ENCODE assay signal across 9 cellular contexts in the genomic region with DNA sequence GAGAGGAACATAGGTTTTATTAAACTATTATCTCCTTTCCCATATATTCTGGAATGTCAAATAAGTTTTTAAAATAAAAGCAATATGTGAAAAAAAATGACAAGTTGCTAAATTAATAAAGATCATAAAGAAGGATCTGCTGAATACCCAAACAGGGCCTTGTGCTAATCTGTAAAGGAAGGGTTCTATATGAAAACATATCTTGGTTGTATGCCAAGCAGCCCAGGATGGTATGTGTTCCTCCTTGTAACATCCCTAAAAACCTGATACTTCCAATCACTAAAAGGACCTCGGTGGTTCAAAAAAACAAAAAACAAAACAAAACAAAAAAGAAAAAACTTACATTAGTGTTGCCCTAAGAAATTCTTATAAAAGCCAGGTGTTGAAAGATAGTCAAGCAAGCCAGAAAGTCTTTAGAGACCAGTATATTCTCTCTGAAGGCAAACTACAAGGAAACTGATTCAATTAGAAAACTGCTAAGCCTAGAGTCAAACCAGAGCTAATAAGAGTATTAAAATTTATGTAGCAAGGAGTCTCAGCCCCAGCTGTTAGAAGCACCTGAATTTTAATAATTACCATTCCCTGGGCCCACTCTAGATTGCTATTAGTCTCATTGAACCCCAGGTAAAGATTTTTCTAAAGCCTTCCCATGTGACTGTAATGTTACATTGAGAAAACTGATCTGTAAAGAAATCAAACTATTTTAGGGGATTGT.
A peak's percentile ranks its signal among the peaks of the same experiment; 100 is the strongest.
DNase-seq lines count a peak whose midpoint lies in the region; ATAC-seq and TF ChIP-seq lines count a peak whose summit lies in the region.
"Had no signal": no experiment of that assay in that cellular context is flagged by ENCODE, and none has a peak within 500 bp of the region (broad histone marks: within the 10 kb centered on the region; RNA-seq: fewer than 3 reads in every experiment).

No MANE protein-coding gene starts in this region.

- H3K79me1 ChIP-seq in mesendoderm (ENCODE audit: low read length): no peaks in the 10 kb centered on the region

- DNase-seq in ELR (ENCODE audit: low read depth) (peak; percentile 54), mesendoderm (no peak), gastrocnemius medialis (no peak)
- no peak for DNase-seq in activated T-helper 1 cell treated with anti-CD3 and anti-CD28 coated beads, Interleukin-12 subunit alpha, Interleukin-12 subunit beta, Interleukin-2, Interleukin-4 antibody, amounts not matched to agents 30 ng/mL and 10 ng/mL and 1 ng/mL, durations not matched to agents 14 hours and 24 hours and 36 hours (ENCODE audit: low spot score)
- DNase-seq: lower lobe of right lung had no signal

- in situ Hi-C loops in gastrocnemius medialis (cut with MboI; ENCODE audit: low sequenced_read_pairs in 4 of 4): no loop called here

- no peak for TF ChIP-seq POLR2A in gastrocnemius medialis (IDR thresholded peaks at IDR 0.05)

- H3K27ac ChIP-seq in HUES6 (ENCODE audit: low read depth, low read length) (peak overlapping the region; percentile 90), mesendoderm (ENCODE audit: low read depth, low read length) (no peak overlapping the region), gastrocnemius medialis (no peak overlapping the region)
- H3K27ac ChIP-seq: lower lobe of right lung, right atrium auricular region had no signal

- H3K4me3 Mint-ChIP-seq in activated T-helper 1 cell treated with anti-CD3 and anti-CD28 coated beads, Interleukin-12 subunit alpha, Interleukin-12 subunit beta, Interleukin-2, Interleukin-4 antibody, amounts not matched to agents 30 ng/mL and 10 ng/mL and 1 ng/mL, durations not matched to agents 14 hours and 24 hours and 36 hours: no peak overlapping the region

- no peak overlapping the region for H2BK120ac ChIP-seq in mesendoderm (ENCODE audit: low read depth, low read length)

- no peaks in the 10 kb centered on the region for H3K27me3 ChIP-seq in HUES6 (ENCODE audit: control insufficient read depth, insufficient read depth, low read length)
- no peaks in the 10 kb centered on the region for H3K27me3 ChIP-seq in mesendoderm (ENCODE audit: insufficient read depth, low read length, poor library complexity)
- peaks cover 51 to 60% (median 57%) of the 10 kb centered on the region in 3 donors for H3K27me3 ChIP-seq in gastrocnemius medialis

- peaks cover 9% of the 10 kb centered on the region for H3K4me1 ChIP-seq in HUES6 (ENCODE audit: control insufficient read depth, insufficient read depth, low read length)
- H3K4me1 ChIP-seq in mesendoderm (ENCODE audit: control insufficient read depth, low read depth, low read length): no peaks in the 10 kb centered on the region
- H3K4me1 ChIP-seq in gastrocnemius medialis: peaks cover 5 to 6% of the 10 kb centered on the region in 2 donors

- no peaks in the 10 kb centered on the region for H3K36me3 Mint-ChIP-seq in activated T-helper 1 cell treated with anti-CD3 and anti-CD28 coated beads, Interleukin-12 subunit alpha, Interleukin-12 subunit beta, Interleukin-2, Interleukin-4 antibody, amounts not matched to agents 30 ng/mL and 10 ng/mL and 1 ng/mL, durations not matched to agents 14 hours and 24 hours and 36 hours (ENCODE audit: low read depth)

- peak overlapping the region; percentile 78 for H3K4me3 ChIP-seq in HUES6 (ENCODE audit: low read depth, low read length)
- peak overlapping the region; percentile 17 for H3K4me3 ChIP-seq in mesendoderm (ENCODE audit: low read length)
- no peak overlapping the region for H3K4me3 ChIP-seq in gastrocnemius medialis
- H3K4me3 ChIP-seq: lower lobe of right lung, right atrium auricular region had no signal

- no peaks in the 10 kb centered on the region for H3K36me3 ChIP-seq in HUES6 (ENCODE audit: control insufficient read depth, insufficient read depth, low read length)
- H3K36me3 ChIP-seq in mesendoderm (ENCODE audit: control insufficient read depth, insufficient read depth, low read length): no peaks in the 10 kb centered on the region
- H3K36me3 ChIP-seq in gastrocnemius medialis: no peaks in the 10 kb centered on the region
- H3K36me3 ChIP-seq: lower lobe of right lung, right atrium auricular region had no signal

- H3K4me2 ChIP-seq in mesendoderm (ENCODE audit: low read length): no peak overlapping the region

- WGBS in mesendoderm (ENCODE audit: extremely low coverage, insufficient coverage, low lambda C conversion rate): no CpG with 5 or more reads among the region's 1 CpG

- H3K27ac Mint-ChIP-seq in activated T-helper 1 cell treated with anti-CD3 and anti-CD28 coated beads, Interleukin-12 subunit alpha, Interleukin-12 subunit beta, Interleukin-2, Interleukin-4 antibody, amounts not matched to agents 30 ng/mL and 10 ng/mL and 1 ng/mL, durations not matched to agents 14 hours and 24 hours and 36 hours: peak overlapping the region; percentile 73

- no peak overlapping the region for H3K23ac ChIP-seq in mesendoderm (ENCODE audit: low read length)

- H4K8ac ChIP-seq in mesendoderm (ENCODE audit: low read depth, low read length): no peak overlapping the region

- no peaks in the 10 kb centered on the region for H3K79me2 ChIP-seq in mesendoderm (ENCODE audit: control insufficient read depth, insufficient read depth, low read length)

- no peak overlapping the region for H4K5ac ChIP-seq in mesendoderm (ENCODE audit: low read length)

- H3K4ac ChIP-seq in mesendoderm (ENCODE audit: low read depth, low read length): no peak overlapping the region

- peaks cover 39% of the 10 kb centered on the region for H3K4me1 Mint-ChIP-seq in activated T-helper 1 cell treated with anti-CD3 and anti-CD28 coated beads, Interleukin-12 subunit alpha, Interleukin-12 subunit beta, Interleukin-2, Interleukin-4 antibody, amounts not matched to agents 30 ng/mL and 10 ng/mL and 1 ng/mL, durations not matched to agents 14 hours and 24 hours and 36 hours (ENCODE audit: low read depth)

- no peaks in the 10 kb centered on the region for H3K9me3 ChIP-seq in HUES6 (ENCODE audit: control insufficient read depth, insufficient read depth, low read depth, low read length)
- H3K9me3 ChIP-seq in gastrocnemius medialis: no peaks in the 10 kb centered on the region
- H3K9me3 ChIP-seq: lower lobe of right lung, right atrium auricular region had no signal

- ATAC-seq in GM21786 (IDR thresholded peaks at IDR 0.05; ENCODE audit: unreplicated experiment): no peak
- no peak for ATAC-seq in HG03565 (IDR thresholded peaks at IDR 0.05; ENCODE audit: unreplicated experiment)
- ATAC-seq in gastrocnemius medialis: no peak
- ATAC-seq: lower lobe of right lung had no signal

- no peak overlapping the region for H2BK5ac ChIP-seq in mesendoderm (ENCODE audit: low read length)

- TF ChIP-seq CTCF in gastrocnemius medialis (IDR thresholded peaks at IDR 0.05 in 4 of 5, conservative IDR thresholded peaks at IDR 0.05 in 1 of 5): no peak

- H2AK5ac ChIP-seq in mesendoderm (ENCODE audit: low read length): no peak overlapping the region

- H3K9me3 Mint-ChIP-seq in activated T-helper 1 cell treated with anti-CD3 and anti-CD28 coated beads, Interleukin-12 subunit alpha, Interleukin-12 subunit beta, Interleukin-2, Interleukin-4 antibody, amounts not matched to agents 30 ng/mL and 10 ng/mL and 1 ng/mL, durations not matched to agents 14 hours and 24 hours and 36 hours: no peaks in the 10 kb centered on the region

- peak overlapping the region; percentile 98 for H3K9ac ChIP-seq in HUES6 (ENCODE audit: low read length)
- peak overlapping the region; percentile 99 for H3K9ac ChIP-seq in mesendoderm (ENCODE audit: low read length)

- no peaks in the 10 kb centered on the region for H3K27me3 Mint-ChIP-seq in activated T-helper 1 cell treated with anti-CD3 and anti-CD28 coated beads, Interleukin-12 subunit alpha, Interleukin-12 subunit beta, Interleukin-2, Interleukin-4 antibody, amounts not matched to agents 30 ng/mL and 10 ng/mL and 1 ng/mL, durations not matched to agents 14 hours and 24 hours and 36 hours (ENCODE audit: insufficient read depth)

- no peak overlapping the region for H2BK15ac ChIP-seq in mesendoderm (replicated peaks; ENCODE audit: low read depth)

- H3K56ac ChIP-seq in mesendoderm (ENCODE audit: low read length): peak overlapping the region; percentile 97

- intact Hi-C loops in activated T-helper 1 cell treated with anti-CD3 and anti-CD28 coated beads, Interleukin-12 subunit alpha, Interleukin-12 subunit beta, Interleukin-2, Interleukin-4 antibody, amounts not matched to agents 30 ng/mL and 10 ng/mL and 1 ng/mL, durations not matched to agents 14 hours and 24 hours and 36 hours (cut with micrococcal nuclease): loop anchor here (5.0 kb wide), 7 partner anchors 133 to 1598 kb away; a partner anchor contains a TSS
- intact Hi-C loops in gastrocnemius medialis (cut with DNase I; ENCODE audit: low total_unique reads): loop anchor here (10.0 kb wide), 2 partner anchors 45 to 1565 kb away; a partner anchor contains a TSS

- no peak overlapping the region for H3K18ac ChIP-seq in mesendoderm (ENCODE audit: low read length)

Comparison
In these comparisons a context has a peak if more than half of its experiments do, and no peak if none do; other contexts are left out.
1. H3K4me3 ChIP-seq: peak in HUES6 (single experiment) and mesendoderm (single experiment); none in gastrocnemius medialis (0 of 4).